ENCODE assay signal across 8 cellular contexts in genomic region chr3:36993326-36994283, GRCh38. TPM values are rescaled to one million over a fixed set of nuclear protein-coding genes. Genes with fewer than 3 reads are reported as not detected.
DNase-seq lines count a peak whose midpoint lies in the region; ATAC-seq and TF ChIP-seq lines count a peak whose summit lies in the region.

MLH1 (plus strand) TSS chr3:36993518; CDS start chr3:36993548, 30 bp downstream.

- H4K20me1 ChIP-seq in GM23338 (replicated peaks; ENCODE audit: insufficient read depth) (peaks cover 18% of the 10 kb centered on the region; the same call in 1 of the 2 replicates), Loucy (ENCODE audit: insufficient read depth, low read length, poor library complexity, severe bottlenecking) (peaks cover 40% of the 10 kb centered on the region)

- H3K9me3 Mint-ChIP-seq in GM23338 (no peaks in the 10 kb centered on the region), osteocyte (ENCODE audit: unreplicated experiment) (no peaks in the 10 kb centered on the region)
- H3K9me3 Mint-ChIP-seq in activated T-helper 17 cell treated with anti-CD3 and anti-CD28 coated beads, Interleukin-2, amount 50 U/mL, for 72 hours: no peaks in the 10 kb centered on the region

- H3K79me2 ChIP-seq in GM23338 (replicated peaks; ENCODE audit: insufficient read depth): peaks cover 73% of the 10 kb centered on the region
- peaks cover 89% of the 10 kb centered on the region for H3K79me2 ChIP-seq in Loucy (ENCODE audit: insufficient read depth, low read length)

- H3K4me2 ChIP-seq in GM23338 (peak within 1 kb of the TSS; percentile 91), Loucy (ENCODE audit: low read depth, low read length, poor library complexity, severe bottlenecking) (peak within 1 kb of the TSS; percentile 98)

- H3K36me3 ChIP-seq in GM23338 (ENCODE audit: insufficient read depth): peaks cover 21% of the 10 kb centered on the region
- H3K36me3 ChIP-seq in Loucy (ENCODE audit: insufficient read depth, low read length): peaks cover 20% of the 10 kb centered on the region; the same call in 1 of the 2 replicates
- H3K36me3 ChIP-seq in tibial artery: peaks cover 21 to 34% (median 24%) of the 10 kb centered on the region in 3 donors

- H3F3A ChIP-seq in GM23338 (replicated peaks; ENCODE audit: low read depth): no peaks in the 10 kb centered on the region
- no peaks in the 10 kb centered on the region for H3F3A ChIP-seq in Loucy (ENCODE audit: low read depth)

- H3K9me3 ChIP-seq in Loucy (ENCODE audit: insufficient read depth, low read depth, low read length) (no peaks in the 10 kb centered on the region), tibial artery (no peaks in the 10 kb centered on the region)

- H3K4me1 ChIP-seq in GM23338 (ENCODE audit: insufficient read depth): peaks cover 33% of the 10 kb centered on the region
- peaks cover 55% of the 10 kb centered on the region for H3K4me1 ChIP-seq in Loucy (ENCODE audit: insufficient read depth, low read length, poor library complexity, severe bottlenecking)
- peaks cover 0 to 45% (median 38%) of the 10 kb centered on the region in 4 donors for H3K4me1 ChIP-seq in tibial artery

- H3K27me3 ChIP-seq in GM23338 (ENCODE audit: insufficient read depth) (no peaks in the 10 kb centered on the region), Loucy (ENCODE audit: insufficient read depth, low read length, poor library complexity, severe bottlenecking) (no peaks in the 10 kb centered on the region), tibial artery (no peaks in the 10 kb centered on the region)

- H3K27ac Mint-ChIP-seq in GM23338: no peak within 1 kb of the TSS
- no peak within 1 kb of the TSS for H3K27ac Mint-ChIP-seq in activated T-helper 17 cell treated with anti-CD3 and anti-CD28 coated beads, Interleukin-2, amount 50 U/mL, for 72 hours
- H3K27ac Mint-ChIP-seq in osteocyte (ENCODE audit: unreplicated experiment): no peak within 1 kb of the TSS

- peak within 1 kb of the TSS; percentile 83 for H3K4me3 ChIP-seq in GM23338
- peak within 1 kb of the TSS; percentile 94 for H3K4me3 ChIP-seq in Loucy (ENCODE audit: low read length, poor library complexity, severe bottlenecking)
- peak within 1 kb of the TSS; percentile 61 to 79 for H3K4me3 ChIP-seq in tibial artery

- ATAC-seq in GM23338: peak; percentile 90
- peak; percentile 90 for ATAC-seq in activated T-helper 17 cell treated with anti-CD3 and anti-CD28 coated beads, Interleukin-2, amount 50 U/mL, for 72 hours (replicated peaks)

- intact Hi-C loops in tibial artery (cut with DNase I; ENCODE audit: low total_unique reads): no loop called here

- H3K4me1 Mint-ChIP-seq in GM23338 (peaks cover 22% of the 10 kb centered on the region), osteocyte (ENCODE audit: unreplicated experiment) (peaks cover 33% of the 10 kb centered on the region)
- H3K4me1 Mint-ChIP-seq in activated T-helper 17 cell treated with anti-CD3 and anti-CD28 coated beads, Interleukin-2, amount 50 U/mL, for 72 hours: peaks cover 27% of the 10 kb centered on the region

- peak within 1 kb of the TSS; percentile 98 for H3K9ac ChIP-seq in Loucy (ENCODE audit: low read depth, low read length, poor library complexity, severe bottlenecking)

- H3K4me3 Mint-ChIP-seq in GM23338 (no peak within 1 kb of the TSS), osteocyte (ENCODE audit: unreplicated experiment) (no peak within 1 kb of the TSS)
- no peak within 1 kb of the TSS for H3K4me3 Mint-ChIP-seq in activated T-helper 17 cell treated with anti-CD3 and anti-CD28 coated beads, Interleukin-2, amount 50 U/mL, for 72 hours

- H3K27ac ChIP-seq in GM23338 (ENCODE audit: low read depth) (peak within 1 kb of the TSS; percentile 75), tibial artery (peak within 1 kb of the TSS; percentile 90 to 92)

- TF ChIP-seq CTCF in GM23338 (conservative IDR thresholded peaks at IDR 0.05; ENCODE audit: low read depth in 2 of 2) (no peak), Loucy (conservative IDR thresholded peaks at IDR 0.05; ENCODE audit: low read length) (no peak), osteocyte (IDR thresholded peaks at IDR 0.05) (no peak), tibial artery (IDR thresholded peaks at IDR 0.05) (no peak)

- H3K9me2 ChIP-seq in GM23338 (ENCODE audit: insufficient read depth): no peaks in the 10 kb centered on the region
- no peaks in the 10 kb centered on the region for H3K9me2 ChIP-seq in Loucy (replicated peaks; ENCODE audit: low read depth, low read length)

- DNase-seq in Daoy (ENCODE audit: low read depth) (peak; percentile 91), GM23338 (ENCODE audit: low spot score) (peak; percentile 87), germinal center (ENCODE audit: low spot score) (peak; percentile 99), osteocyte (ENCODE audit: extremely low spot score, unreplicated experiment) (peak; percentile 99), tibial artery (peak; percentile 96 to 100), cortex of kidney (lab: John Stamatoyannopoulos, UW) (no peak)

- H3K36me3 Mint-ChIP-seq in GM23338 (ENCODE audit: low read depth) (peaks cover 48% of the 10 kb centered on the region), osteocyte (ENCODE audit: unreplicated experiment) (peaks cover 20% of the 10 kb centered on the region)
- no peaks in the 10 kb centered on the region for H3K36me3 Mint-ChIP-seq in activated T-helper 17 cell treated with anti-CD3 and anti-CD28 coated beads, Interleukin-2, amount 50 U/mL, for 72 hours (ENCODE audit: low read depth)

- H2AFZ ChIP-seq in GM23338 (no peak within 1 kb of the TSS), Loucy (ENCODE audit: low read length) (peak within 1 kb of the TSS; percentile 93)

- H3K27me3 Mint-ChIP-seq in GM23338 (ENCODE audit: insufficient read depth, low read depth, poor library complexity) (no peaks in the 10 kb centered on the region), osteocyte (ENCODE audit: unreplicated experiment) (no peaks in the 10 kb centered on the region)
- no peaks in the 10 kb centered on the region for H3K27me3 Mint-ChIP-seq in activated T-helper 17 cell treated with anti-CD3 and anti-CD28 coated beads, Interleukin-2, amount 50 U/mL, for 72 hours

TF ChIP-seq in GM23338, 12 proteins besides CTCF, POLR2A, EP300 and RAD21 (continues in another document):
- TF ChIP-seq CREB1 (CRISPR knock-in tag; IDR thresholded peaks at IDR 0.05; ENCODE audit: low read depth) (peak; percentile 96), POLR2AphosphoS5 (IDR thresholded peaks at IDR 0.05; ENCODE audit: low read depth) (peak; percentile 81), ETS1 (IDR thresholded peaks at IDR 0.05) (0 out of 2 replicates have a peak, but pooled peaks have one; percentile 33)

RNA-seq across cellular contexts. Expression of gene MLH1, which starts in this region (rescaled TPM):
- 62.8 and 70.8 TPM in 2 replicates for total RNA-seq in Daoy (2014; rRNA removed; shearing (Covaris generic))
- 52.0 and 58.0 TPM in 2 replicates for total RNA-seq in GM23338 (2014; rRNA removed; shearing (Covaris generic))
- polyA plus RNA-seq in GM23338 (2016; fragmentation: Nextera tagmentation; extraction: Ambion mirVana): 31.7 and 32.4 TPM in 2 replicates
- total RNA-seq in activated T-helper 17 cell treated with anti-CD3 and anti-CD28 coated beads, Interleukin-2, amount 50 U/mL, for 72 hours: 10 to 100 TPM; 47.5 to 62.2 TPM
- 31.2 and 35.6 TPM in 2 replicates for total RNA-seq in osteocyte
